In the genomic region with DNA sequence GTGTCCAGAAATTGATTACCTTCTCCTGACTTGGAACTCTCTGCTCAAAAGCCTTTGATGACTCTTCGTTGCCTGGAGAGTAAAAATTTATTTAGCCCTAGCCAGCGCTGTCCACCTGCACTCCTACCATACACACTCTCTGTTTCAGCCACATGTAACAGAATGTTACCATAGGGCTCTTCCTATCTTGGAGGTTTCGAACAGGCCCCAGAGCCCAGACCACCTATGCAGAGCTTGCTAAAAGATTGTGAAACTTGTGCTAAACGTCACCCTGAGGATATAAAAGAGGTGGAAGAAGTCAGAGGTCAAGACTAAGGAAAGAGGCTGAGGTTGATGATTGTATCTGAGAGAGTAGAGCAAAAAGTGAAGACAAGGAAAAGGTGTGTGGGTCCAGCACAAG, we compare ENCODE assay signal across 14 cellular contexts.
"Had no signal": no experiment of that assay in that cellular context is flagged by ENCODE, and none has a peak within 500 bp of the region (broad histone marks: within the 10 kb centered on the region; RNA-seq: fewer than 3 reads in every experiment).

No MANE protein-coding gene starts in this region.

- H3K9me3 ChIP-seq: gastrocnemius medialis, thyroid gland had no signal

- H3K4me3 ChIP-seq: gastrocnemius medialis, heart right ventricle, thyroid gland had no signal

- ATAC-seq: activated CD8-positive, alpha-beta memory T cell treated with anti-CD3 and anti-CD28 coated beads, Interleukin-2, amount 10 ng/mL, durations not matched to agents 7 days and 5 days; activated naive CD8-positive, alpha-beta T cell treated with anti-CD3 and anti-CD28 coated beads, Interleukin-2, amount 50 U/mL, for 24 hours; gastrocnemius medialis; heart right ventricle; stimulated activated naive B cell treated with anti-CD40 and anti-IgM and Interleukin-4, amounts not matched to agents 10 μg/mL and 1 μg/mL and 100 μg/mL, for 72 hours had no signal

- H3K4me1 ChIP-seq: gastrocnemius medialis, thyroid gland had no signal

- DNase-seq: activated CD4-positive, alpha-beta memory T cell treated with anti-CD3 and anti-CD28 coated beads for 36 hours; activated CD8-positive, alpha-beta memory T cell treated with anti-CD3 and anti-CD28 coated beads, Interleukin-2, amount 10 ng/mL, durations not matched to agents 7 days and 5 days; activated naive CD4-positive, alpha-beta T cell treated with anti-CD3 and anti-CD28 coated beads for 36 hours; activated naive CD8-positive, alpha-beta T cell treated with anti-CD3 and anti-CD28 coated beads, Interleukin-2, amount 50 U/mL, for 24 hours; activated T-cell treated with anti-CD3 and anti-CD28 coated beads, Interleukin-2, amount 50 U/mL, for 1 hour; dermis blood vessel endothelial cell; endodermal cell; gastrocnemius medialis; heart right ventricle; nucleus accumbens; posterior cingulate gyrus; retina; stimulated activated naive B cell treated with anti-CD40 and anti-IgM and Interleukin-4, amounts not matched to agents 10 μg/mL and 1 μg/mL and 100 μg/mL, for 72 hours; thyroid gland had no signal

- H3K36me3 ChIP-seq: gastrocnemius medialis, heart right ventricle, thyroid gland had no signal
